Comparison of ENCODE assay signal across 11 cellular contexts in the genomic region with DNA sequence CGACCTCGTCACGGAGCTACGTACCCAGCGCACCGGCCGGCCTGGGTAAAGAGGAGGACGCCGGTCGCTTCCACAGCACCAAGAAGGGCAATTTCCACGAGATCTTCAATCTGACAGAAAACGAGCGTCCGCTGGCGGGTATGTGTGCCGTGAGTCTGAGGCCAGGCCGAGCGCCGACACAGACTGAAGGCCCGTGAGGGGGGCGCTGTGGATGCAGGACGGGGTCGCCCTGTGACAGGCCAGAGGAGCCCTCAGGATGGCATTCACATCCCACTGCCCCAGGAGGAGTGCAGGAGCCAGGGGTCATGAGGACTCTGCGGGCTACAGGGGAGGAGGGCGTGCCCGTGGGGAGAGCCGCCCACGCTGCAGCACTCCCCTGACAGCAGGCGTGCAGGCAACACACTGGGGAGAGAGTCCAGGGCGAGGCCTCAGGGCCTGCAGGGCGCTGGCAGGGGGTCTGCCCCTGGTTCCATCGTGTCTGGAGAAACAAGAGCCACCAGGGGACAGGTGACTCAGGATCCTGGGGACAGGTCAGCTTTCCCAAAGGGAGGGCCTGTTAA. TPM values are rescaled to one million over a fixed set of nuclear protein-coding genes. Genes with fewer than 3 reads are reported as not detected.
DNase-seq lines count a peak whose midpoint lies in the region; ATAC-seq and TF ChIP-seq lines count a peak whose summit lies in the region.
"Had no signal": no experiment of that assay in that cellular context is flagged by ENCODE, and none has a peak within 500 bp of the region (broad histone marks: within the 10 kb centered on the region; RNA-seq: fewer than 3 reads in every experiment).

No MANE protein-coding gene starts in this region.

- peaks cover 32% of the 10 kb centered on the region for H3K4me1 ChIP-seq in CD8-positive, alpha-beta T cell (ENCODE audit: insufficient read depth, low read length)

- H3K27ac ChIP-seq in CD8-positive, alpha-beta T cell (ENCODE audit: low read depth, low read length): peak overlapping the region; percentile 44
- peak overlapping the region; percentile 30; the same call in 1 of the 2 replicates for H3K27ac ChIP-seq in RWPE1
- H3K27ac ChIP-seq: SJSA1 had no signal

- peak; percentile 33 for ATAC-seq in CD8-positive, alpha-beta T cell
- peak; percentile 20 to 40 for ATAC-seq in activated naive CD4-positive, alpha-beta T cell treated with anti-CD3 and anti-CD28 coated beads, Interleukin-2, amount 50 U/mL, for 72 hours
- ATAC-seq in HG03097 (IDR thresholded peaks at IDR 0.05; ENCODE audit: low FRiP score, unreplicated experiment): no peak

- intact Hi-C loops in CD8-positive, alpha-beta T cell (cut with DNase I, micrococcal nuclease): loop anchor here (1.0 to 5.0 kb wide), 7 partner anchors 59 to 118 kb away; no protein-coding TSS in a partner anchor
- intact Hi-C loops in head of caudate nucleus (cut with DNase I): no loop called here

- peak in 3 of 7 experiments; percentile 21 to 24 (median 23) for DNase-seq in CD8-positive, alpha-beta T cell
- DNase-seq in RWPE1 (ENCODE audit: low spot score): no peak
- DNase-seq in activated naive CD4-positive, alpha-beta T cell treated with anti-CD3 and anti-CD28 coated beads, Interleukin-2, amount 50 U/mL, for 72 hours (ENCODE audit: low spot score in 2 of 2): no peak
- DNase-seq in stimulated activated CD4-positive, alpha-beta T cell treated with anti-CD3 and anti-CD28 coated beads, Interleukin-1b, Interleukin-23, amount 100 ng/mL, for 48 hours: peak; percentile 19
- DNase-seq in NOMO-1 treated with dmso at 0.1 percent for 144 hours (lab: John Stamatoyannopoulos, UW; ENCODE audit: unreplicated experiment): no peak
- no peak for DNase-seq in head of caudate nucleus
- no peak for DNase-seq in MV-4-11 (lab: John Stamatoyannopoulos, UW)
- DNase-seq: mesendoderm, NCI-H510A had no signal

- H3K4me3 ChIP-seq in CD8-positive, alpha-beta T cell (ENCODE audit: low read depth, low read length): peak overlapping the region; percentile 57
- H3K4me3 ChIP-seq: SJSA1 had no signal

- no peaks in the 10 kb centered on the region for H3K9me3 Mint-ChIP-seq in CD8-positive, alpha-beta T cell
- no peaks in the 10 kb centered on the region for H3K9me3 Mint-ChIP-seq in activated naive CD4-positive, alpha-beta T cell treated with anti-CD3 and anti-CD28 coated beads, Interleukin-2, amount 50 U/mL, for 72 hours

- H3K27ac Mint-ChIP-seq in CD8-positive, alpha-beta T cell: peak overlapping the region; percentile 96
- peak overlapping the region; percentile 93 to 95 for H3K27ac Mint-ChIP-seq in activated naive CD4-positive, alpha-beta T cell treated with anti-CD3 and anti-CD28 coated beads, Interleukin-2, amount 50 U/mL, for 72 hours

- peaks cover 22% of the 10 kb centered on the region for H3K4me1 Mint-ChIP-seq in CD8-positive, alpha-beta T cell (ENCODE audit: low read depth)

- H3K36me3 Mint-ChIP-seq in CD8-positive, alpha-beta T cell: peaks cover 4% of the 10 kb centered on the region
- peaks cover 0 to 9% of the 10 kb centered on the region in 2 donors for H3K36me3 Mint-ChIP-seq in activated naive CD4-positive, alpha-beta T cell treated with anti-CD3 and anti-CD28 coated beads, Interleukin-2, amount 50 U/mL, for 72 hours

- no peak for TF ChIP-seq CTCF in CD8-positive, alpha-beta T cell (IDR thresholded peaks at IDR 0.05)
- TF ChIP-seq CTCF in RWPE1 (conservative IDR thresholded peaks at IDR 0.05; ENCODE audit: low read depth): no peak

- no peaks in the 10 kb centered on the region for H3K27me3 ChIP-seq in CD8-positive, alpha-beta T cell (ENCODE audit: insufficient read depth, low read length)
- H3K27me3 ChIP-seq: SJSA1 had no signal

- no peaks in the 10 kb centered on the region for H3K9me3 ChIP-seq in CD8-positive, alpha-beta T cell (ENCODE audit: low read length)
- H3K9me3 ChIP-seq: SJSA1 had no signal

- POLR2A ChIA-PET in CD8-positive, alpha-beta T cell (lab: Charles Lee): no interaction called here
- POLR2A ChIA-PET in RWPE1 (lab: Yijun Ruan, JAX; ENCODE audit: low non-redundant PET): no interaction called here

- no peaks in the 10 kb centered on the region for H3K36me3 ChIP-seq in CD8-positive, alpha-beta T cell (ENCODE audit: insufficient read depth, low read length)
- H3K36me3 ChIP-seq: SJSA1 had no signal

- CTCF ChIA-PET in CD8-positive, alpha-beta T cell (lab: Charles Lee): interaction anchor here (1.4 kb wide), 1 partner anchor 82 kb away, joined by 3 read pairs; no protein-coding TSS in a partner anchor
- CTCF ChIA-PET in RWPE1 (lab: Yijun Ruan, JAX): no interaction called here

- H3K4me3 Mint-ChIP-seq in CD8-positive, alpha-beta T cell: peak overlapping the region; percentile 93

- no peaks in the 10 kb centered on the region for H3K27me3 Mint-ChIP-seq in CD8-positive, alpha-beta T cell (ENCODE audit: low read depth)

RNA-seq across cellular contexts. Expression of gene GRAMD4, which starts 53.6 kb away (rescaled TPM):
- 1 to 10 TPM; 8.4 to 8.7 TPM for total RNA-seq in CD8-positive, alpha-beta T cell
- 10 to 100 TPM; 33.8 to 42.4 TPM for total RNA-seq in activated naive CD4-positive, alpha-beta T cell treated with anti-CD3 and anti-CD28 coated beads, Interleukin-2, amount 50 U/mL, for 72 hours
